8 cellular contexts compared by ENCODE assay signal in genomic region chr10:110528998-110529524, GRCh38. TPM values are rescaled to one million over a fixed set of nuclear protein-coding genes. Genes with fewer than 3 reads are reported as not detected.
A peak's percentile ranks its signal among the peaks of the same experiment; 100 is the strongest.
DNase-seq lines count a peak whose midpoint lies in the region; ATAC-seq lines count a peak whose summit lies in the region.
"Not testable (repeated sequence)": the region's sequence is repeated elsewhere in the genome, so short reads cannot be mapped to it uniquely, and the experiment has no call there.

No MANE protein-coding gene starts in this region.

- H3K27me3 ChIP-seq in iPS-20b (ENCODE audit: insufficient read depth, low read length) = not testable (repeated sequence)

- not testable (repeated sequence) for H3K27me3 Mint-ChIP-seq in T-cell; stimulated activated naive CD8-positive, alpha-beta T cell treated with anti-CD3 and anti-CD28 coated beads, Interleukin-15, amount 100 ng/mL, for 72 hours
- peaks cover 52% of the 10 kb centered on the region for H3K27me3 Mint-ChIP-seq in activated naive CD4-positive, alpha-beta T cell treated with anti-CD3 and anti-CD28 coated beads, Interleukin-2, amount 10 ng/mL, durations not matched to agents 7 days and 5 days

- H3K9me3 Mint-ChIP-seq in T-cell; activated naive CD4-positive, alpha-beta T cell treated with anti-CD3 and anti-CD28 coated beads, Interleukin-2, amount 10 ng/mL, durations not matched to agents 7 days and 5 days; stimulated activated naive CD8-positive, alpha-beta T cell treated with anti-CD3 and anti-CD28 coated beads, Interleukin-15, amount 100 ng/mL, for 72 hours: not testable (repeated sequence)

- POLR2A ChIA-PET in T-cell (lab: Charles Lee) = interaction anchor here in 1 of 2 donors (0.7 kb wide), 1 partner anchor 828 kb away, joined by 5 read pairs; no protein-coding TSS in a partner anchor

- not testable (repeated sequence) for H3K36me3 Mint-ChIP-seq in T-cell; activated naive CD4-positive, alpha-beta T cell treated with anti-CD3 and anti-CD28 coated beads, Interleukin-2, amount 10 ng/mL, durations not matched to agents 7 days and 5 days

- peak overlapping the region; percentile 81; the same call in 1 of the 2 replicates for H3K9ac ChIP-seq in iPS-20b (ENCODE audit: low read depth, low read length)

- ATAC-seq in GM18498 (IDR thresholded peaks at IDR 0.05; ENCODE audit: unreplicated experiment) (peak; percentile 70), GM19463 (IDR thresholded peaks at IDR 0.05; ENCODE audit: unreplicated experiment) (peak; percentile 82), HG02759 (IDR thresholded peaks at IDR 0.05; ENCODE audit: unreplicated experiment) (peak; percentile 84), HG03442 (IDR thresholded peaks at IDR 0.05; ENCODE audit: unreplicated experiment) (peak; percentile 78), T-cell (replicated peaks in 1 of 4) (peak in 3 of 4 experiments; percentile 33 to 79 (median 49))
- ATAC-seq in stimulated activated naive CD8-positive, alpha-beta T cell treated with anti-CD3 and anti-CD28 coated beads, Interleukin-15, amount 100 ng/mL, for 72 hours = peak; percentile 93

- DNase-seq in T-cell = not testable (repeated sequence)
- peak; percentile 30 for DNase-seq in activated naive CD4-positive, alpha-beta T cell treated with anti-CD3 and anti-CD28 coated beads, Interleukin-2, amount 10 ng/mL, durations not matched to agents 7 days and 5 days
- peak; percentile 59 to 67 for DNase-seq in stimulated activated naive CD8-positive, alpha-beta T cell treated with anti-CD3 and anti-CD28 coated beads, Interleukin-15, amount 100 ng/mL, for 72 hours

- H3K27ac Mint-ChIP-seq in T-cell = peak overlapping the region; percentile 59 to 60
- peak overlapping the region; percentile 83 for H3K27ac Mint-ChIP-seq in activated naive CD4-positive, alpha-beta T cell treated with anti-CD3 and anti-CD28 coated beads, Interleukin-2, amount 10 ng/mL, durations not matched to agents 7 days and 5 days
- peak overlapping the region; percentile 83 to 90 for H3K27ac Mint-ChIP-seq in stimulated activated naive CD8-positive, alpha-beta T cell treated with anti-CD3 and anti-CD28 coated beads, Interleukin-15, amount 100 ng/mL, for 72 hours

- not testable (repeated sequence) for H3K4me1 ChIP-seq in iPS-20b (ENCODE audit: insufficient read depth, low read length)

- H3K9me3 ChIP-seq in iPS-20b (ENCODE audit: insufficient read depth, low read depth, low read length) = not testable (repeated sequence)

- not testable (repeated sequence) for H3K4me3 ChIP-seq in iPS-20b (ENCODE audit: low read length)

- peak overlapping the region in 1 of 3 donors; percentile 44 for H3K4me3 Mint-ChIP-seq in T-cell
- not testable (repeated sequence) for H3K4me3 Mint-ChIP-seq in activated naive CD4-positive, alpha-beta T cell treated with anti-CD3 and anti-CD28 coated beads, Interleukin-2, amount 10 ng/mL, durations not matched to agents 7 days and 5 days
- H3K4me3 Mint-ChIP-seq in stimulated activated naive CD8-positive, alpha-beta T cell treated with anti-CD3 and anti-CD28 coated beads, Interleukin-15, amount 100 ng/mL, for 72 hours = peak overlapping the region; percentile 0 to 62

- not testable (repeated sequence) for H3K36me3 ChIP-seq in iPS-20b (ENCODE audit: insufficient read depth, low read depth, low read length)

- H3K4me1 Mint-ChIP-seq in T-cell = peaks cover 23 to 44% (median 24%) of the 10 kb centered on the region in 3 donors
- peaks cover 49% of the 10 kb centered on the region for H3K4me1 Mint-ChIP-seq in activated naive CD4-positive, alpha-beta T cell treated with anti-CD3 and anti-CD28 coated beads, Interleukin-2, amount 10 ng/mL, durations not matched to agents 7 days and 5 days
- peaks cover 82% of the 10 kb centered on the region for H3K4me1 Mint-ChIP-seq in stimulated activated naive CD8-positive, alpha-beta T cell treated with anti-CD3 and anti-CD28 coated beads, Interleukin-15, amount 100 ng/mL, for 72 hours

- H3K27ac ChIP-seq in iPS-20b (ENCODE audit: low read length) = peak overlapping the region; percentile 59

- CTCF ChIA-PET in T-cell (lab: Charles Lee) = interaction anchor here (0.7 to 1.1 kb wide), 3 partner anchors 18 to 175 kb away, joined by 3 to 4 read pairs (median 3); no protein-coding TSS in a partner anchor
- CTCF ChIA-PET in activated naive CD4-positive, alpha-beta T cell treated with anti-CD3 and anti-CD28 coated beads, Interleukin-2, amount 10 ng/mL, durations not matched to agents 7 days and 5 days (lab: Charles Lee) = interaction anchor here (0.8 to 2.9 kb wide), 2 partner anchors 26 to 174 kb away, joined by 3 to 13 read pairs; no protein-coding TSS in a partner anchor

RNA-seq across cellular contexts. Expression of gene DUSP5, which starts 31.4 kb away (rescaled TPM):
- 10 to 100 TPM in 2 of 5 donors, 1 to 10 TPM in 3; 6.6 to 69.5 (median 9.6) TPM for total RNA-seq in T-cell

RNA-seq across cellular contexts. Expression of gene SMC3, which starts 38.4 kb away (rescaled TPM):
- 10 to 100 TPM; 37.1 to 42.0 (median 39.2) TPM for total RNA-seq in T-cell
